Comparison of ENCODE assay signal across 18 cellular contexts in the genomic region with DNA sequence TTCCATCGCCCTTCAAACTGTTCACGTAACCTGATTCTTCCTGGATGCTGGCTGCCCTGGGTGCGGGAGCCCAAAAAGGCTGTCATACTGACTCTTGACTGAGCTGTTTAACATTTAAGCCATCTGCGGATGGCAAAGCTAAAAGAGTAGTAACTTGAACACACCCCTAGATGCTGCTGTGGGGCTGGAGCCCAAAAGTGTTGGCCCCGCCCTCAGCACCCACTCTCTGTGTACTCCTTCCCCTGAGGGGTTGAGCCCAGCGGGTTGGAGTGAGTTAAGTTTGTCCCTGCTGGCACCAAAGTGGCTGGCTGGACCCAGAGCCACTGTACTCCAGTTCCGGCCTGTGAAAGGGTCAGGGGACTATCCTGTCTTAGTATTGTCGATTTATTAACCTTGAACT.
DNase-seq lines count a peak whose midpoint lies in the region; ATAC-seq and TF ChIP-seq lines count a peak whose summit lies in the region.
"Had no signal": no experiment of that assay in that cellular context is flagged by ENCODE, and none has a peak within 500 bp of the region (broad histone marks: within the 10 kb centered on the region; RNA-seq: fewer than 3 reads in every experiment).

No MANE protein-coding gene starts in this region.

- no peaks in the 10 kb centered on the region for H4K20me1 ChIP-seq in GM23248 (ENCODE audit: insufficient read depth)
- H4K20me1 ChIP-seq: BLaER1 had no signal

- H3K27ac ChIP-seq in GM23248: no peak overlapping the region
- no peak overlapping the region for H3K27ac ChIP-seq in parathyroid adenoma
- H3K27ac ChIP-seq: BLaER1, tibial artery had no signal

- H3K36me3 ChIP-seq in GM23248 (ENCODE audit: low read depth) (no peaks in the 10 kb centered on the region), parathyroid adenoma (ENCODE audit: control insufficient read depth, insufficient read depth, low read length) (no peaks in the 10 kb centered on the region)
- H3K36me3 ChIP-seq: BLaER1, heart right ventricle, MG63, tibial artery had no signal

- H3K4me3 ChIP-seq in GM23248 (no peak overlapping the region), parathyroid adenoma (ENCODE audit: low read depth, low read length) (no peak overlapping the region)
- H3K4me3 ChIP-seq: BLaER1, heart right ventricle, MG63, tibial artery had no signal

- in situ Hi-C loops in GM23248 (cut with MboI): no loop called here

- no peak overlapping the region for H2AFZ ChIP-seq in GM23248
- H2AFZ ChIP-seq in parathyroid adenoma: peak overlapping the region; percentile 22

- H3K4me1 ChIP-seq in GM23248 (ENCODE audit: insufficient read depth) (no peaks in the 10 kb centered on the region), parathyroid adenoma (no peaks in the 10 kb centered on the region)
- H3K4me1 ChIP-seq: tibial artery had no signal

- H3K4me2 ChIP-seq in GM23248 (ENCODE audit: unreplicated experiment) (no peak overlapping the region), parathyroid adenoma (ENCODE audit: low read length) (no peak overlapping the region)
- H3K4me2 ChIP-seq: BLaER1 had no signal

- ATAC-seq in HG02759 (IDR thresholded peaks at IDR 0.05; ENCODE audit: unreplicated experiment): no peak
- no peak for ATAC-seq in HG03565 (IDR thresholded peaks at IDR 0.05; ENCODE audit: unreplicated experiment)
- ATAC-seq: activated CD4-positive, CD25-positive, alpha-beta regulatory T cell treated with anti-CD3 and anti-CD28 coated beads, Interleukin-2, amount 50 U/mL, for 24 hours; activated CD8-positive, alpha-beta memory T cell treated with anti-CD3 and anti-CD28 coated beads, Interleukin-2, amount 10 ng/mL, durations not matched to agents 7 days and 5 days; heart right ventricle; stimulated activated effector memory CD8-positive, alpha-beta T cell treated with anti-CD3 and anti-CD28 coated beads, Interleukin-12 subunit alpha, Interleukin-12 subunit beta, amount 100 ng/mL, for 72 hours; T-helper 17 cell had no signal

- no peak for TF ChIP-seq CTCF in parathyroid adenoma (IDR thresholded peaks at IDR 0.05)

- H3K79me2 ChIP-seq in GM23248 (ENCODE audit: insufficient read depth): no peaks in the 10 kb centered on the region
- H3K79me2 ChIP-seq in parathyroid adenoma: no peaks in the 10 kb centered on the region

- peak; percentile 4 for DNase-seq in GM23248
- DNase-seq in NCI-H1436 treated with DMSO at 0.1 percent for 48 hours (lab: John Stamatoyannopoulos, UW): peak; percentile 34
- peak; percentile 16 for DNase-seq in RPMI7951 (ENCODE audit: low read depth)
- DNase-seq in hepatic stellate cell (ENCODE audit: low spot score): no peak
- DNase-seq: activated CD8-positive, alpha-beta memory T cell treated with anti-CD3 and anti-CD28 coated beads, Interleukin-2, amount 10 ng/mL, durations not matched to agents 7 days and 5 days; activated effector memory CD4-positive, alpha-beta T cell treated with anti-CD3 and anti-CD28 coated beads, Interleukin-2, amount 50 U/mL, for 16 hours; heart right ventricle; mesenchymal stem cell; MG63; nephron progenitor cell; T-helper 17 cell; tibial artery had no signal

- H3K27me3 ChIP-seq in GM23248 (replicated peaks; ENCODE audit: insufficient read depth) (no peaks in the 10 kb centered on the region; the same call in 1 of the 2 replicates), parathyroid adenoma (ENCODE audit: control insufficient read depth, insufficient read depth, low read length) (no peaks in the 10 kb centered on the region)
- H3K27me3 ChIP-seq: BLaER1, MG63 had no signal

- H3K9me2 ChIP-seq in GM23248 (ENCODE audit: insufficient read depth): no peaks in the 10 kb centered on the region

- no peaks in the 10 kb centered on the region for H3K9me3 ChIP-seq in GM23248 (ENCODE audit: low read depth)
- no peaks in the 10 kb centered on the region for H3K9me3 ChIP-seq in parathyroid adenoma (ENCODE audit: control insufficient read depth, low read length)
- H3K9me3 ChIP-seq: BLaER1, MG63, tibial artery had no signal

- no peaks in the 10 kb centered on the region for H3F3A ChIP-seq in GM23248 (ENCODE audit: insufficient read depth)

- WGBS in GM23248 (ENCODE audit: low coverage in 1 of 2, low lambda C conversion rate in 2 of 2, missing lambda C conversion rate in 2 of 2), 2 experiments: 30 to 37% methylated on average over 8 of the region's 8 CpGs

- H3K9ac ChIP-seq in GM23248: no peak overlapping the region
- no peak overlapping the region for H3K9ac ChIP-seq in parathyroid adenoma
- H3K9ac ChIP-seq: BLaER1 had no signal
